9 cellular contexts compared by ENCODE assay signal in the genomic region with DNA sequence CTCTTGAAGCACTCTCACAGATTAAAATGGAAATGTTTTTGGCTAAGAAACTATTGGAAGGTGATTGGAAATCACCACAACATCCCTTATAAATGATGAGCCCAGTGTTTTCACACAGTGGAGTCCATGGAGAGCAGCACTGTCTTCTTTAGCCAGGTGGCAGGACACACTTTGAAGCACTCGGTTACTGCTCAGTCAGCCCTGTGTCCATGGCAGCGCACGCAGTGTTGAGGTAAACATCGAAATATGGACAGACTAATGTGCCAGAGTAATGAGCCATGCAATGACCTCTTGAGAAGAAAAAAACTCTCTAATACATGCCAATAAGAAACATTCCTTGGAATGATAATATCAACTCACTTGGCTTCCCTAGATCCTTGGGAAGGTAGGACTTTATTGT.
A peak's percentile ranks its signal among the peaks of the same experiment; 100 is the strongest.
DNase-seq lines count a peak whose midpoint lies in the region; ATAC-seq and TF ChIP-seq lines count a peak whose summit lies in the region.
"Had no signal": no experiment of that assay in that cellular context is flagged by ENCODE, and none has a peak within 500 bp of the region (broad histone marks: within the 10 kb centered on the region; RNA-seq: fewer than 3 reads in every experiment).

No MANE protein-coding gene starts in this region.

- H3K56ac ChIP-seq in H9 (ENCODE audit: insufficient read length, low read depth, low read length): no peak overlapping the region

- H3K27me3 ChIP-seq in BLaER1 treated with 17β-estradiol and CSF1 and Interleukin-3, amounts not matched to agents 10 nM and 100 nM: no peaks in the 10 kb centered on the region
- H3K27me3 ChIP-seq in MG63 (no peaks in the 10 kb centered on the region), esophagus muscularis mucosa (no peaks in the 10 kb centered on the region), H9 (ENCODE audit: insufficient read depth, low read length) (no peaks in the 10 kb centered on the region)

- peak; percentile 22 to 35 for ATAC-seq in naive B cell (ENCODE audit: low read depth in 2 of 2)
- no peak for ATAC-seq in GM18517 (IDR thresholded peaks at IDR 0.05; ENCODE audit: unreplicated experiment)
- ATAC-seq in activated CD4-positive, CD25-positive, alpha-beta regulatory T cell treated with anti-CD3 and anti-CD28 coated beads, Interleukin-2, amount 50 U/mL, for 24 hours: no peak

- H3K27ac ChIP-seq in BLaER1 treated with 17β-estradiol and CSF1 and Interleukin-3, amounts not matched to agents 10 nM and 100 nM: peak overlapping the region in 6 of 11 experiments; percentile 9 to 49 (median 38); a peak in 7 of 22 replicates
- H3K27ac ChIP-seq in esophagus muscularis mucosa (replicated peaks in 1 of 4) (peak overlapping the region; percentile 24 to 67 (median 54)), H9 (ENCODE audit: insufficient read length, low read depth, low read length) (no peak overlapping the region)

- no peak overlapping the region for H2BK15ac ChIP-seq in H9 (ENCODE audit: low read depth, low read length)

- no peak overlapping the region for H4K91ac ChIP-seq in H9 (ENCODE audit: insufficient read length, low read depth, low read length)

- peaks cover 0 to 15% (median 8%) of the 10 kb centered on the region in 7 donors for H3K9me3 Mint-ChIP-seq in naive B cell
- H3K9me3 Mint-ChIP-seq in H9: no peaks in the 10 kb centered on the region

- H3K27ac Mint-ChIP-seq in naive B cell (peak overlapping the region in 5 of 6 donors; percentile 50 to 96 (median 90)), H9 (no peak overlapping the region; a peak in 1 of 7 replicates)

- H2BK20ac ChIP-seq in H9 (ENCODE audit: low read depth, low read length, poor library complexity, severe bottlenecking): no peak overlapping the region

- H2BK5ac ChIP-seq in H9 (ENCODE audit: insufficient read length, low read length): no peak overlapping the region

- no peak overlapping the region for H2BK120ac ChIP-seq in H9 (ENCODE audit: low read depth, low read length, poor library complexity, severe bottlenecking)

- 52% methylated on average over 4 of the region's 4 CpGs for WGBS in esophagus muscularis mucosa
- no CpG with 5 or more reads among the region's 4 CpGs for WGBS in H9 (ENCODE audit: extremely low coverage, insufficient read length, low lambda C conversion rate)

- H3K79me1 ChIP-seq in H9 (ENCODE audit: insufficient read depth, low read depth, low read length, poor library complexity, severe bottlenecking): no peaks in the 10 kb centered on the region

- no peak overlapping the region for H2BK12ac ChIP-seq in H9 (ENCODE audit: insufficient read length, low read depth, low read length)

- H3K27me3 Mint-ChIP-seq in naive B cell (no peaks in the 10 kb centered on the region), H9 (ENCODE audit: low read depth) (no peaks in the 10 kb centered on the region)

- TF ChIP-seq EP300 in esophagus muscularis mucosa (IDR thresholded peaks at IDR 0.05): no peak

- H2AFZ ChIP-seq in H9 (ENCODE audit: low read length): no peak overlapping the region

- no peak overlapping the region for H3K4ac ChIP-seq in H9 (ENCODE audit: low read depth, low read length)

- H3K23me2 ChIP-seq in H9 (ENCODE audit: insufficient read length, low read depth, low read length, poor library complexity, severe bottlenecking): no peaks in the 10 kb centered on the region

- no peak overlapping the region for H3K9ac ChIP-seq in BLaER1 treated with 17β-estradiol and CSF1 and Interleukin-3, amounts not matched to agents 10 nM and 100 nM
- H3K9ac ChIP-seq in H9 (ENCODE audit: extremely low read depth, insufficient read length, low read length): no peak overlapping the region

- DNase-seq in MG63 (peak; percentile 61), esophagus muscularis mucosa (ENCODE audit: extremely low spot score) (no peak), naive B cell (no peak), NCI-H345 (lab: John Stamatoyannopoulos, UW) (no peak), H9 (no peak)
- DNase-seq: NCI-H526 treated with DMSO at 0.1 percent for 48 hours had no signal

- peaks cover 97 to 100% (median 100%) of the 10 kb centered on the region in 11 experiments for H3K36me3 ChIP-seq in BLaER1 treated with 17β-estradiol and CSF1 and Interleukin-3, amounts not matched to agents 10 nM and 100 nM
- H3K36me3 ChIP-seq in MG63: peaks cover 3% of the 10 kb centered on the region
- peaks cover 33 to 95% (median 64%) of the 10 kb centered on the region in 4 donors for H3K36me3 ChIP-seq in esophagus muscularis mucosa

- no peak overlapping the region for H3K18ac ChIP-seq in H9 (ENCODE audit: insufficient read length, low read depth, low read length)

- no peak for TF ChIP-seq POLR2A in esophagus muscularis mucosa (IDR thresholded peaks at IDR 0.05; ENCODE audit: low read depth)

- no peak overlapping the region for H3K23ac ChIP-seq in H9 (ENCODE audit: insufficient read length, low read depth, low read length)

- no peak overlapping the region for H3T11ph ChIP-seq in H9 (ENCODE audit: low read length)

- intact Hi-C loops in esophagus muscularis mucosa (cut with DNase I): no loop called here

- H3K4me3 Mint-ChIP-seq in naive B cell (peak overlapping the region in 2 of 8 donors; percentile 24 to 44), H9 (no peak overlapping the region)

- H3K36me3 Mint-ChIP-seq in naive B cell (peaks cover 88 to 93% of the 10 kb centered on the region in 2 donors), H9 (ENCODE audit: insufficient read depth in 1 of 3, low read depth in 3 of 3) (peaks cover 46 to 82% (median 63%) of the 10 kb centered on the region in 3 experiments)

- H3K9me3 ChIP-seq in BLaER1 treated with 17β-estradiol and CSF1 and Interleukin-3, amounts not matched to agents 10 nM and 100 nM (replicated peaks in 1 of 11): peaks cover 0 to 18% (median 0%) of the 10 kb centered on the region in 11 experiments; a peak in 4 of 22 replicates
- no peaks in the 10 kb centered on the region for H3K9me3 ChIP-seq in MG63
- no peaks in the 10 kb centered on the region for H3K9me3 ChIP-seq in esophagus muscularis mucosa
- no peaks in the 10 kb centered on the region for H3K9me3 ChIP-seq in H9 (ENCODE audit: control insufficient read depth, low read depth, low read length)

- TF ChIP-seq CTCF in esophagus muscularis mucosa (IDR thresholded peaks at IDR 0.05) (peak in 2 of 3 experiments; percentile 14 to 21), H9 (conservative IDR thresholded peaks at IDR 0.05) (no peak)

- no peak overlapping the region for H4K8ac ChIP-seq in H9 (replicated peaks; ENCODE audit: insufficient read length, low read depth, low read length)

- peaks cover 15 to 59% (median 38%) of the 10 kb centered on the region in 10 experiments for H3K4me1 ChIP-seq in BLaER1 treated with 17β-estradiol and CSF1 and Interleukin-3, amounts not matched to agents 10 nM and 100 nM
- H3K4me1 ChIP-seq in esophagus muscularis mucosa (peaks cover 36 to 78% (median 69%) of the 10 kb centered on the region in 4 donors), H9 (ENCODE audit: insufficient read depth, low read length) (no peaks in the 10 kb centered on the region)

- H3K4me1 Mint-ChIP-seq in naive B cell (peaks cover 82 to 95% (median 95%) of the 10 kb centered on the region in 3 donors), H9 (peaks cover 10 to 19% of the 10 kb centered on the region in 2 experiments)

- no peak overlapping the region for H3K4me3 ChIP-seq in BLaER1 treated with 17β-estradiol and CSF1 and Interleukin-3, amounts not matched to agents 10 nM and 100 nM
- H3K4me3 ChIP-seq in MG63 (no peak overlapping the region), esophagus muscularis mucosa (no peak overlapping the region)

- H2AK5ac ChIP-seq in H9 (ENCODE audit: insufficient read length, low read length): no peak overlapping the region

- H4K5ac ChIP-seq in H9 (ENCODE audit: insufficient read length, low read depth, low read length): no peak overlapping the region

- 0 out of 2 replicates have a peak, but pooled peaks cover 2% of the 10 kb centered on the region for H3K79me2 ChIP-seq in H9 (ENCODE audit: insufficient read depth, low read length)

- peaks cover 0 to 67% (median 8%) of the 10 kb centered on the region in 11 experiments; a peak in 7 of 22 replicates for H4K20me1 ChIP-seq in BLaER1 treated with 17β-estradiol and CSF1 and Interleukin-3, amounts not matched to agents 10 nM and 100 nM
- H4K20me1 ChIP-seq in H9 (ENCODE audit: control insufficient read depth, insufficient read depth, insufficient read length): no peaks in the 10 kb centered on the region

- H3K14ac ChIP-seq in H9 (ENCODE audit: insufficient read depth, low read length): no peak overlapping the region

- peak overlapping the region in 3 of 11 experiments; percentile 2 to 64 (median 27); a peak in 3 of 22 replicates for H3K4me2 ChIP-seq in BLaER1 treated with 17β-estradiol and CSF1 and Interleukin-3, amounts not matched to agents 10 nM and 100 nM
- no peak overlapping the region for H3K4me2 ChIP-seq in H9 (ENCODE audit: insufficient read depth, insufficient read length, low read length)

Comparison
In these comparisons a context has a peak if more than half of its experiments do, and no peak if none do; other contexts are left out.
1. ATAC-seq: peak in naive B cell (2 of 2); none in GM18517 (single experiment) and activated CD4-positive, CD25-positive, alpha-beta regulatory T cell treated with anti-CD3 and anti-CD28 coated beads, Interleukin-2, amount 50 U/mL, for 24 hours (0 of 2).
2. H3K27ac Mint-ChIP-seq: peak in naive B cell (5 of 6); none in H9 (0 of 3).